In the genomic region with DNA sequence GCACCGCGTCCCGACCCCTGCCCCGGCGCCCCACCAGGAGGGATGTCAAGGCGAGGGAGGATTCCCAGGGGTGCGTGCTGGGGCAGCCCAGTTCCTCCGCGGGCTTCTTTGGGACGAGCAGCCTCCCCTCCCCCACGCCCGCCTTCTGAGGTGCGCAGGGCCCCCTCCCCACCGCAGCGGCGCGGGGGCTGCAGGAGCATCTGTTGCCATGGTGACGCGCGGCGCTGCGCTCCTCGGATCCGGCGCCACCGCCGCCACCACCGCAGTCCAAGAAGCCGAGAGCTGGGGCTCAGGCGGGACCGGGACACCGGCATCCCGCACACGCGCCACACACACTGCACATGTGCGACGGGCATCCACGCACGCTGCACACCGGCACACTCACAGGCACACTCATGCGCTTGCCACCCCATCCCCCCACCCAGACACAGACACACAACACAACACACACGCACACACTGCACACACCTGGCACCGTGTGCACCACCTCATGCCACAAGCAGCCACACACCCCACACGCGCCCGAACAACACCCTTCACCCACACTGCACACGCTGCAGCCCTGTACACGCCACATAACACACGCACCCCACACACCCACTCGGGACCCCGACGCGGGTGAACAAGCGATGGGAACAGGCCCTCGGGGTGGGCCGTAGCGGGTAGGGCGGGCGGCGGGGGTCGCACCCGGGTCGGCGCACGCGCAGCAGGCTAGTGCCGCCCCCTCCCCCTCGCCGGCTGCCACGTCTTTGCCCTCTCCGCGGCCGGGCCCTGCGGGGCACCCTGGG, we compare ENCODE assay signal across 11 cellular contexts. TPM values are rescaled to one million over a fixed set of nuclear protein-coding genes. Genes with fewer than 3 reads are reported as not detected.
A peak's percentile ranks its signal among the peaks of the same experiment; 100 is the strongest.
DNase-seq lines count a peak whose midpoint lies in the region; ATAC-seq and TF ChIP-seq lines count a peak whose summit lies in the region.
"Had no signal": no experiment of that assay in that cellular context is flagged by ENCODE, and none has a peak within 500 bp of the region (broad histone marks: within the 10 kb centered on the region; RNA-seq: fewer than 3 reads in every experiment).

No MANE protein-coding gene starts in this region.

- H3K4me3 ChIP-seq in SK-N-SH (ENCODE audit: low read depth in 2 of 2, low read length in 1 of 2) (peak overlapping the region in 1 of 2 experiments; percentile 32; a peak in 2 of 4 replicates), iPS-18a (ENCODE audit: low read length) (peak overlapping the region; percentile 37), upper lobe of right lung (no peak overlapping the region)
- H3K4me3 ChIP-seq: psoas muscle had no signal

- no peak overlapping the region for H3K27ac ChIP-seq in SK-N-SH (ENCODE audit: low read depth in 2 of 2, low read length in 1 of 2)
- H3K27ac ChIP-seq in iPS-18a (ENCODE audit: low read length): no peak overlapping the region
- H3K27ac ChIP-seq in upper lobe of right lung: no peak overlapping the region
- H3K27ac ChIP-seq: psoas muscle had no signal

- POLR2A ChIA-PET in SK-N-SH (lab: Yijun Ruan, JAX): no interaction called here

- intact Hi-C loops in Right ventricle myocardium inferior (cut with DNase I) (loop anchor here (10.0 kb wide), 1 partner anchor 97 kb away; no protein-coding TSS in a partner anchor), left cardiac atrium (cut with DNase I) (loop anchor here (5.0 to 10.0 kb wide), 3 partner anchors 47 to 245 kb away; a partner anchor contains a TSS), upper lobe of right lung (cut with DNase I) (no loop called here)

- H3K79me2 ChIP-seq in SK-N-SH (ENCODE audit: insufficient read depth): no peaks in the 10 kb centered on the region

- ATAC-seq in Right ventricle myocardium inferior: no peak
- ATAC-seq in left cardiac atrium: no peak
- peak; percentile 8 for ATAC-seq in upper lobe of right lung
- no peak for ATAC-seq in HG03280 (IDR thresholded peaks at IDR 0.05; ENCODE audit: unreplicated experiment)
- no peak for ATAC-seq in HG03571 (IDR thresholded peaks at IDR 0.05; ENCODE audit: unreplicated experiment)

- H4K20me1 ChIP-seq in SK-N-SH (ENCODE audit: insufficient read depth): no peaks in the 10 kb centered on the region

- no peak for TF ChIP-seq EP300 in SK-N-SH (IDR thresholded peaks at IDR 0.05; ENCODE audit: borderline replicate concordance in 1 of 2, low read depth in 1 of 2, low read length in 1 of 2)

- WGBS in SK-N-SH (ENCODE audit: low lambda C conversion rate): 28% methylated on average over 51 of the region's 74 CpGs

- H3K9ac ChIP-seq in SK-N-SH (no peak overlapping the region), iPS-18a (ENCODE audit: low read length) (no peak overlapping the region)

- CTCF ChIA-PET in SK-N-SH (lab: Yijun Ruan, JAX): interaction anchor here (1.0 to 10.7 kb wide), 25 partner anchors 10 to 259 kb away, joined by 3 to 216 read pairs (median 10); a partner anchor contains a TSS

- DNase-seq in Right ventricle myocardium inferior (ENCODE audit: missing footprints): peak; percentile 37
- no peak for DNase-seq in left cardiac atrium
- DNase-seq in SK-N-SH: peak; percentile 81
- DNase-seq in upper lobe of right lung: no peak
- DNase-seq in NCI-H1694 treated with DMSO at 0.1 percent for 48 hours (lab: John Stamatoyannopoulos, UW): no peak
- DNase-seq: CD8-positive, alpha-beta memory T cell; psoas muscle had no signal

- TF ChIP-seq CTCF in SK-N-SH (IDR thresholded peaks at IDR 0.05) (no peak), upper lobe of right lung (IDR thresholded peaks at IDR 0.05) (no peak)

- TF ChIP-seq RAD21 in SK-N-SH (IDR thresholded peaks at IDR 0.05; ENCODE audit: low read length): no peak

- no peaks in the 10 kb centered on the region for H3K9me2 ChIP-seq in SK-N-SH

- H3K27me3 ChIP-seq in SK-N-SH (ENCODE audit: insufficient read depth) (peaks cover 22% of the 10 kb centered on the region), iPS-18a (ENCODE audit: control insufficient read depth, insufficient read depth, low read length) (peaks cover 70% of the 10 kb centered on the region), upper lobe of right lung (peaks cover 65% of the 10 kb centered on the region)

- no peak overlapping the region for H2AFZ ChIP-seq in SK-N-SH (ENCODE audit: low read depth)

- peak overlapping the region; percentile 70 for H3K4me2 ChIP-seq in SK-N-SH

- H3K36me3 ChIP-seq in SK-N-SH (replicated peaks in 1 of 2; ENCODE audit: control insufficient read depth in 1 of 2, insufficient read depth in 2 of 2, low read length in 1 of 2) (no peaks in the 10 kb centered on the region), iPS-18a (ENCODE audit: control insufficient read depth, low read depth, low read length) (no peaks in the 10 kb centered on the region), upper lobe of right lung (no peaks in the 10 kb centered on the region)

- H3F3A ChIP-seq in SK-N-SH (replicated peaks; ENCODE audit: insufficient read depth): peaks cover 19% of the 10 kb centered on the region

- no peaks in the 10 kb centered on the region for H3K9me3 ChIP-seq in SK-N-SH
- H3K9me3 ChIP-seq in iPS-18a (ENCODE audit: control insufficient read depth, low read depth, low read length): no peaks in the 10 kb centered on the region
- no peaks in the 10 kb centered on the region for H3K9me3 ChIP-seq in upper lobe of right lung
- H3K9me3 ChIP-seq: psoas muscle had no signal

- peaks cover 0 to 6% of the 10 kb centered on the region in 2 experiments; a peak in 1 of 4 replicates for H3K4me1 ChIP-seq in SK-N-SH (ENCODE audit: control insufficient read depth in 1 of 2, insufficient read depth in 2 of 2, low read depth in 1 of 2, low read length in 1 of 2)
- H3K4me1 ChIP-seq in iPS-18a (ENCODE audit: control insufficient read depth, low read depth, low read length): peaks cover 9% of the 10 kb centered on the region
- H3K4me1 ChIP-seq in upper lobe of right lung: no peaks in the 10 kb centered on the region
- H3K4me1 ChIP-seq: psoas muscle had no signal

TF ChIP-seq in SK-N-SH, 30 proteins besides CTCF, POLR2A, EP300 and RAD21:
- TF ChIP-seq NRF1 (IDR thresholded peaks at IDR 0.05; ENCODE audit: low read depth, low read length) (peak; percentile 42; the same call in 1 of the 2 replicates), ELF1 (IDR thresholded peaks at IDR 0.05) (no peak)

RNA-seq across cellular contexts. Expression of a gene that starts 17.0 kb away (rescaled TPM):
- total RNA-seq in Right ventricle myocardium inferior (not detected), left cardiac atrium (not detected), upper lobe of right lung (not detected)
- not detected in 2 replicates for polyA plus RNA-seq in SK-N-SH (2012; rRNA removed)
- polyA plus RNA-seq in SK-N-SH (2012; cell fraction: cytosol; rRNA removed): not detected in 2 replicates
- not detected in 2 replicates for polyA plus RNA-seq in SK-N-SH (2012; cell fraction: nucleus; rRNA removed)
- total RNA-seq: psoas muscle; T-helper 2 cell treated with Interferon-gamma antibody and Interleukin-4, amounts not matched to agents 100 ng/mL and 5 ng/mL, for 36 hours had no signal

RNA-seq across cellular contexts. Expression of a gene that starts 30.2 kb away (rescaled TPM):
- total RNA-seq in Right ventricle myocardium inferior: 4.2 TPM
- 1 to 10 TPM; 3.1 to 3.5 TPM for total RNA-seq in left cardiac atrium
- 19.7 and 22.4 TPM in 2 replicates for polyA plus RNA-seq in SK-N-SH (2012; rRNA removed)
- 9.7 and 13.6 TPM in 2 replicates for polyA plus RNA-seq in SK-N-SH (2012; cell fraction: cytosol; rRNA removed)
- 42.0 and 52.6 TPM in 2 replicates for polyA plus RNA-seq in SK-N-SH (2012; cell fraction: nucleus; rRNA removed)
- total RNA-seq in upper lobe of right lung: 3.4 TPM

RNA-seq across cellular contexts. Expression of a gene that starts 49.2 kb away (rescaled TPM):
- 5.3 TPM for total RNA-seq in Right ventricle myocardium inferior
- total RNA-seq in left cardiac atrium: 1 to 10 TPM; 4.1 to 5.9 TPM
- 2.1 and 2.9 TPM in 2 replicates for polyA plus RNA-seq in SK-N-SH (2012; rRNA removed)
- 2.0 and 2.8 TPM in 2 replicates for polyA plus RNA-seq in SK-N-SH (2012; cell fraction: cytosol; rRNA removed)
- polyA plus RNA-seq in SK-N-SH (2012; cell fraction: nucleus; rRNA removed): 6.1 and 6.5 TPM in 2 replicates
- 4.9 TPM for total RNA-seq in upper lobe of right lung

Comparison
In these comparisons a context has a peak if more than half of its experiments do, and no peak if none do; other contexts are left out.
1. DNase-seq: peak in Right ventricle myocardium inferior (single experiment) and SK-N-SH (single experiment); none in left cardiac atrium (single experiment), upper lobe of right lung (single experiment) and NCI-H1694 treated with DMSO at 0.1 percent for 48 hours (single experiment).